ENCODE assay signal across 1 cellular context in the genomic region with DNA sequence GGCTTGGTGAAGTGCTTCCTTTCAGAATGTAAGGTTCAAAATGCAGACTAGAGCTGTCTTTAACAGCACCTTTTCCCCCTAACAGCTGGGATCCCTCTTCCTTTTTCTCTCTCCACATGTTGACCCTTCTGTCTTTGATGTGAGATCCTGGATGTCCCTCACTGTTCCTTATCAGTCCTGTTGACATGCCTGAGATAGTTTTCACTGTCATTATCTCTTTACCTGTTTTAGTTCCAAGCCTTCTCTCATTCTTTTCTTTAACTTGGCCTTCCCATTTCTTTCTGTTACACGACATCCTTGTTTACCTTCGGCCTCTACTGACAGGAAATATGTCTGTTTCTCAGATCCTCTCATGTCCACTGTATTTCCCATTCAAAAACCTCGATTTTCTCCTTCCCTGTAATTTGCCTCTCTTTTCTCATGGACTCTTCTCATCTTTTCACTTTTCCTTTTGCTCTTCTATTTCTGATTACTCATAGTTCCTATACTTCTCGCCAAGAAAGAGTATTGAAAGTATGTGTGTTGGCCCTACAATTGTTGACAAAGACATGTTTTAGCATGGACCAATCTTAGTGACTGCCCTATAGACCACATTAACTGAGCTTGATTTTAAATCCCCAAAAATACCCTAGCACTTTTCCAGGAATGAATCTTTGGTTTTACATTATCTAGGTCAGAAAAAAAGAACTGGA.
TF ChIP-seq lines count a peak whose summit lies in the region.

No MANE protein-coding gene starts in this region.

TF ChIP-seq in GM12878, 131 proteins besides CTCF, POLR2A, EP300 and RAD21:
- TF ChIP-seq CHD2 (IDR thresholded peaks at IDR 0.05; ENCODE audit: borderline replicate concordance, low read depth, low read length) = no peak
- TF ChIP-seq, protein P1, sequence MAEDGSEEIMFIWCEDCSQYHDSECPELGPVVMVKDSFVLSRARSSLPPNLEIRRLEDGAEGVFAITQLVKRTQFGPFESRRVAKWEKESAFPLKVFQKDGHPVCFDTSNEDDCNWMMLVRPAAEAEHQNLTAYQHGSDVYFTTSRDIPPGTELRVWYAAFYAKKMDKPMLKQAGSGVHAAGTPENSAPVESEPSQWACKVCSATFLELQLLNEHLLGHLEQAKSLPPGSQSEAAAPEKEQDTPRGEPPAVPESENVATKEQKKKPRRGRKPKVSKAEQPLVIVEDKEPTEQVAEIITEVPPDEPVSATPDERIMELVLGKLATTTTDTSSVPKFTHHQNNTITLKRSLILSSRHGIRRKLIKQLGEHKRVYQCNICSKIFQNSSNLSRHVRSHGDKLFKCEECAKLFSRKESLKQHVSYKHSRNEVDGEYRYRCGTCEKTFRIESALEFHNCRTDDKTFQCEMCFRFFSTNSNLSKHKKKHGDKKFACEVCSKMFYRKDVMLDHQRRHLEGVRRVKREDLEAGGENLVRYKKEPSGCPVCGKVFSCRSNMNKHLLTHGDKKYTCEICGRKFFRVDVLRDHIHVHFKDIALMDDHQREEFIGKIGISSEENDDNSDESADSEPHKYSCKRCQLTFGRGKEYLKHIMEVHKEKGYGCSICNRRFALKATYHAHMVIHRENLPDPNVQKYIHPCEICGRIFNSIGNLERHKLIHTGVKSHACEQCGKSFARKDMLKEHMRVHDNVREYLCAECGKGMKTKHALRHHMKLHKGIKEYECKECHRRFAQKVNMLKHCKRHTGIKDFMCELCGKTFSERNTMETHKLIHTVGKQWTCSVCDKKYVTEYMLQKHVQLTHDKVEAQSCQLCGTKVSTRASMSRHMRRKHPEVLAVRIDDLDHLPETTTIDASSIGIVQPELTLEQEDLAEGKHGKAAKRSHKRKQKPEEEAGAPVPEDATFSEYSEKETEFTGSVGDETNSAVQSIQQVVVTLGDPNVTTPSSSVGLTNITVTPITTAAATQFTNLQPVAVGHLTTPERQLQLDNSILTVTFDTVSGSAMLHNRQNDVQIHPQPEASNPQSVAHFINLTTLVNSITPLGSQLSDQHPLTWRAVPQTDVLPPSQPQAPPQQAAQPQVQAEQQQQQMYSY (CRISPR knock-in tag; IDR thresholded peaks at IDR 0.05) = no peak
- no peak for TF ChIP-seq TCF3 (IDR thresholded peaks at IDR 0.05; ENCODE audit: borderline replicate concordance, insufficient read depth, low read depth, low read length)
- TF ChIP-seq LARP7 (IDR thresholded peaks at IDR 0.05) = no peak
- TF ChIP-seq, protein P2, sequence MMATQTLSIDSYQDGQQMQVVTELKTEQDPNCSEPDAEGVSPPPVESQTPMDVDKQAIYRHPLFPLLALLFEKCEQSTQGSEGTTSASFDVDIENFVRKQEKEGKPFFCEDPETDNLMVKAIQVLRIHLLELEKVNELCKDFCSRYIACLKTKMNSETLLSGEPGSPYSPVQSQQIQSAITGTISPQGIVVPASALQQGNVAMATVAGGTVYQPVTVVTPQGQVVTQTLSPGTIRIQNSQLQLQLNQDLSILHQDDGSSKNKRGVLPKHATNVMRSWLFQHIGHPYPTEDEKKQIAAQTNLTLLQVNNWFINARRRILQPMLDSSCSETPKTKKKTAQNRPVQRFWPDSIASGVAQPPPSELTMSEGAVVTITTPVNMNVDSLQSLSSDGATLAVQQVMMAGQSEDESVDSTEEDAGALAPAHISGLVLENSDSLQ (IDR thresholded peaks at IDR 0.05) = no peak
- TF ChIP-seq SMARCA5 (IDR thresholded peaks at IDR 0.05) = no peak
- TF ChIP-seq NKRF (conservative IDR thresholded peaks at IDR 0.05) = no peak
- TF ChIP-seq, protein P3, sequence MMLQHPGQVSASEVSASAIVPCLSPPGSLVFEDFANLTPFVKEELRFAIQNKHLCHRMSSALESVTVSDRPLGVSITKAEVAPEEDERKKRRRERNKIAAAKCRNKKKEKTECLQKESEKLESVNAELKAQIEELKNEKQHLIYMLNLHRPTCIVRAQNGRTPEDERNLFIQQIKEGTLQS (IDR thresholded peaks at IDR 0.05; ENCODE audit: borderline replicate concordance, extremely low read depth, low read depth, low read length) = no peak
- no peak for TF ChIP-seq BMI1 (IDR thresholded peaks at IDR 0.05; ENCODE audit: borderline replicate concordance)
- TF ChIP-seq DPF2 (IDR thresholded peaks at IDR 0.05) = no peak
- no peak for TF ChIP-seq BCL11A (IDR thresholded peaks at IDR 0.05; ENCODE audit: low read depth, low read length)
- TF ChIP-seq, protein P4, sequence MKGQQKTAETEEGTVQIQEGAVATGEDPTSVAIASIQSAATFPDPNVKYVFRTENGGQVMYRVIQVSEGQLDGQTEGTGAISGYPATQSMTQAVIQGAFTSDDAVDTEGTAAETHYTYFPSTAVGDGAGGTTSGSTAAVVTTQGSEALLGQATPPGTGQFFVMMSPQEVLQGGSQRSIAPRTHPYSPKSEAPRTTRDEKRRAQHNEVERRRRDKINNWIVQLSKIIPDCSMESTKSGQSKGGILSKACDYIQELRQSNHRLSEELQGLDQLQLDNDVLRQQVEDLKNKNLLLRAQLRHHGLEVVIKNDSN (IDR thresholded peaks at IDR 0.05; ENCODE audit: borderline replicate concordance, extremely low read length, insufficient read depth, low read depth, low read length) = no peak
- TF ChIP-seq SMAD1 (IDR thresholded peaks at IDR 0.05; ENCODE audit: low read depth, partially characterized antibody) = no peak
- TF ChIP-seq RFX5 (IDR thresholded peaks at IDR 0.05; ENCODE audit: low read depth, low read length) = no peak
- TF ChIP-seq CEBPB (IDR thresholded peaks at IDR 0.05; ENCODE audit: borderline replicate concordance in 1 of 2, low read depth in 2 of 2, low read length in 2 of 2) = no peak
- no peak for TF ChIP-seq RBBP5 (conservative IDR thresholded peaks at IDR 0.05)
- no peak for TF ChIP-seq RUNX3 (IDR thresholded peaks at IDR 0.05; ENCODE audit: low read length)
TF ChIP-seq in GM12878: peak in this region for 0.
